Comparison of ENCODE assay signal across 10 cellular contexts in the genomic region with DNA sequence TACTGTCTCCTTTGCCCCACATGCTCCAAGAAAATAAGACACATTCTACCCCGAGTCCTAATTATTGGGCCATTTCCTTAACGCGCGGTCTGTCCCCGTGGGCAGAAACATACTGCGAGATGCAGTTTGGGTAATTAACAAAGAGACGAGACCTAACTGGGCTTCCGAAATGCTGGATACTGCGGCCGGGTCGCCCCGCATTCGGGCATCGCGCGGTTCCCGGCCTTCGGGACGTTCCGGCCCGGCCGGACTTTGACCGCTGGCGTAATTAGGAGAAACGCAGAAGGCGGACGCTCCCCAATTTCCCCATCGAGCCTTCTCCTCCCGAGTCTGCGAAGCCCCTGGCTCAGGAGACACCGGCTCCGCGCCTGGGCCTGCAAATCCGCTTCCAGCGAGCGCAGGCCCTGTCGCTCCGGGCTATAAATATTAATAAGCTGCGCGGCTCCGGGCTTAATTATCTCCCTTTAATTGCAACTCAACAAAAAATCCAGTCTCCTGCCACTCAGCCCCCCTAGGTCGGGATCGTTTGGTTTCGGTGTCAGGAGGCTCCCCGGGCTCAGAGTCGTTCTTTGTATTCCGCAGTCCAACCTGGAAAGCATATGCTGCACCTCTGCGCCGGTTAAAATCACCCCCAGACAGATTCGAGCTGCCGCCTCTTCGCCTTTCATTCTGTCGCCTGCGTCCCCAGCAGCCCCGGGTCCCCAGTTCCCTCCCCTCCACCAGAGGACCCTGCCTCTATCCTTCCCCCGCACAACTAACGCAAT.
DNase-seq lines count a peak whose midpoint lies in the region; ATAC-seq, FAIRE-seq and TF ChIP-seq lines count a peak whose summit lies in the region.
"Had no signal": no experiment of that assay in that cellular context is flagged by ENCODE, and none has a peak within 500 bp of the region (broad histone marks: within the 10 kb centered on the region; RNA-seq: fewer than 3 reads in every experiment).

No MANE protein-coding gene starts in this region.

- 93% methylated on average over 55 of the region's 57 CpGs for whole genome bisulfite sequencing in A549 (ENCODE audit: missing lambda C conversion rate)
- WGBS in ectodermal cell, 2 experiments: 0 to 1% methylated on average over 57 of the region's 57 CpGs

- no peak overlapping the region for H3K9ac ChIP-seq in Karpas-422 (ENCODE audit: low read length)

- H3K4me3 ChIP-seq in A549 (no peak overlapping the region; the same call in 2 of the 3 replicates), ectodermal cell (ENCODE audit: insufficient read depth, low read depth, low read length) (peak overlapping the region; percentile 41), Karpas-422 (ENCODE audit: low read length) (no peak overlapping the region)
- H3K4me3 ChIP-seq: lung had no signal

- DNase-seq in A549 (ENCODE audit: low read depth in 1 of 2, low spot score in 1 of 2) (no peak), nephron progenitor cell (peak; percentile 26), HT-29 (ENCODE audit: low spot score) (no peak), Karpas-422 (no peak), NCI-H82 treated with DMSO at 0.1 percent for 48 hours (lab: John Stamatoyannopoulos, UW; ENCODE audit: unreplicated experiment) (no peak)
- DNase-seq: DND-41 had no signal

- H3K27ac Mint-ChIP-seq in nephron progenitor cell: no peak overlapping the region

- H3K4me2 ChIP-seq in A549 (peak overlapping the region; percentile 87; the same call in 1 of the 3 replicates), Karpas-422 (ENCODE audit: low read depth, low read length, poor library complexity, severe bottlenecking) (no peak overlapping the region)

- peak overlapping the region; percentile 80 for H3K4me3 Mint-ChIP-seq in nephron progenitor cell

- no peaks in the 10 kb centered on the region for H3K79me2 ChIP-seq in Karpas-422 (ENCODE audit: low read length)

- FAIRE-seq in A549 (lab: Jason Lieb, UNC): no peak

- no peak for TF ChIP-seq RAD21 in A549 (conservative IDR thresholded peaks at IDR 0.05 in 1 of 2, IDR thresholded peaks at IDR 0.05 in 1 of 2)

- no peaks in the 10 kb centered on the region for H3K9me2 ChIP-seq in Karpas-422 (replicated peaks; ENCODE audit: insufficient read depth, low read length)

- H3K36me3 Mint-ChIP-seq in nephron progenitor cell (ENCODE audit: low read depth): no peaks in the 10 kb centered on the region

- H3K27me3 ChIP-seq in ectodermal cell (ENCODE audit: control insufficient read depth, insufficient read depth, low read length, poor library complexity, severe bottlenecking): peaks cover 90% of the 10 kb centered on the region
- no peaks in the 10 kb centered on the region for H3K27me3 ChIP-seq in Karpas-422 (ENCODE audit: low read length)

- no peak for TF ChIP-seq CTCF in A549 (IDR thresholded peaks at IDR 0.05)
- no peak for TF ChIP-seq CTCF in nephron progenitor cell (IDR thresholded peaks at IDR 0.05)

- H3K36me3 ChIP-seq in ectodermal cell (ENCODE audit: control insufficient read depth, insufficient read depth, low read length): no peaks in the 10 kb centered on the region
- no peaks in the 10 kb centered on the region for H3K36me3 ChIP-seq in Karpas-422 (ENCODE audit: insufficient read depth, low read length)

- H3K9me3 Mint-ChIP-seq in nephron progenitor cell: no peaks in the 10 kb centered on the region

- H3K27ac ChIP-seq in A549 (no peak overlapping the region), ectodermal cell (ENCODE audit: insufficient read depth, low read depth, low read length, poor library complexity, severe bottlenecking) (no peak overlapping the region), Karpas-422 (ENCODE audit: low read length) (no peak overlapping the region)

- no peaks in the 10 kb centered on the region for H3K9me3 ChIP-seq in A549
- no peaks in the 10 kb centered on the region for H3K9me3 ChIP-seq in ectodermal cell (ENCODE audit: control insufficient read depth, low read length)
- H3K9me3 ChIP-seq in Karpas-422 (ENCODE audit: low read length): no peaks in the 10 kb centered on the region

- CTCF ChIA-PET in A549 (lab: Yijun Ruan, JAX): interaction anchor here (1.4 kb wide), 1 partner anchor 16 kb away, joined by 4 read pairs; no protein-coding TSS in a partner anchor

- TF ChIP-seq POLR2A in A549 (IDR thresholded peaks at IDR 0.05; ENCODE audit: low read length): no peak

- no peaks in the 10 kb centered on the region for H3K4me1 ChIP-seq in A549
- peaks cover 17% of the 10 kb centered on the region for H3K4me1 ChIP-seq in ectodermal cell (ENCODE audit: control insufficient read depth, insufficient read depth, low read length)
- H3K4me1 ChIP-seq in Karpas-422 (ENCODE audit: low read length): no peaks in the 10 kb centered on the region

- peaks cover 59% of the 10 kb centered on the region for H3K27me3 Mint-ChIP-seq in nephron progenitor cell (ENCODE audit: low read depth, poor library complexity)

- ATAC-seq in A549: no peak
- ATAC-seq in HG03280 (IDR thresholded peaks at IDR 0.05; ENCODE audit: unreplicated experiment): peak; percentile 4
- ATAC-seq in HG02885 (IDR thresholded peaks at IDR 0.05; ENCODE audit: poor library complexity, unreplicated experiment): no peak

- POLR2A ChIA-PET in A549 (lab: Yijun Ruan, JAX): no interaction called here

- H3K4me1 Mint-ChIP-seq in nephron progenitor cell: peaks cover 61% of the 10 kb centered on the region

- no peaks in the 10 kb centered on the region for H4K20me1 ChIP-seq in Karpas-422 (ENCODE audit: insufficient read depth, low read depth, low read length)

- H2AFZ ChIP-seq in Karpas-422 (ENCODE audit: low read length): no peak overlapping the region

- TF ChIP-seq EP300 in A549 (IDR thresholded peaks at IDR 0.05): no peak

TF ChIP-seq in A549, 52 proteins besides CTCF, POLR2A, EP300 and RAD21:
- TF ChIP-seq, protein P1, sequence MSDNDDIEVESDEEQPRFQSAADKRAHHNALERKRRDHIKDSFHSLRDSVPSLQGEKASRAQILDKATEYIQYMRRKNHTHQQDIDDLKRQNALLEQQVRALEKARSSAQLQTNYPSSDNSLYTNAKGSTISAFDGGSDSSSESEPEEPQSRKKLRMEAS (IDR thresholded peaks at IDR 0.05): no peak
- no peak for TF ChIP-seq GATA3 (IDR thresholded peaks at IDR 0.05; ENCODE audit: borderline replicate concordance)
- no peak for TF ChIP-seq ZC3H11A (IDR thresholded peaks at IDR 0.05)
- TF ChIP-seq, protein P2, sequence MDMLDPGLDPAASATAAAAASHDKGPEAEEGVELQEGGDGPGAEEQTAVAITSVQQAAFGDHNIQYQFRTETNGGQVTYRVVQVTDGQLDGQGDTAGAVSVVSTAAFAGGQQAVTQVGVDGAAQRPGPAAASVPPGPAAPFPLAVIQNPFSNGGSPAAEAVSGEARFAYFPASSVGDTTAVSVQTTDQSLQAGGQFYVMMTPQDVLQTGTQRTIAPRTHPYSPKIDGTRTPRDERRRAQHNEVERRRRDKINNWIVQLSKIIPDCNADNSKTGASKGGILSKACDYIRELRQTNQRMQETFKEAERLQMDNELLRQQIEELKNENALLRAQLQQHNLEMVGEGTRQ (IDR thresholded peaks at IDR 0.05): no peak
- no peak for TF ChIP-seq PHF8 (IDR thresholded peaks at IDR 0.05; ENCODE audit: borderline replicate concordance, low read depth)
- TF ChIP-seq POLR2AphosphoS2 (conservative IDR thresholded peaks at IDR 0.05; ENCODE audit: low read length): no peak
- no peak for TF ChIP-seq ZNF302 (CRISPR knock-in tag; IDR thresholded peaks at IDR 0.05)
- TF ChIP-seq MAFK (IDR thresholded peaks at IDR 0.05; ENCODE audit: partially characterized antibody): no peak
- TF ChIP-seq TP53 (CRISPR knock-in tag; IDR thresholded peaks at IDR 0.05): no peak
- TF ChIP-seq RCOR1 (IDR thresholded peaks at IDR 0.05; ENCODE audit: low read depth, low read length): no peak
- no peak for TF ChIP-seq CBX2 (IDR thresholded peaks at IDR 0.05; ENCODE audit: borderline replicate concordance, low read depth)
- TF ChIP-seq KDM5A (IDR thresholded peaks at IDR 0.05): no peak
- TF ChIP-seq ZSCAN20 (CRISPR knock-in tag; IDR thresholded peaks at IDR 0.05): no peak
- TF ChIP-seq HOXB5 (CRISPR knock-in tag; IDR thresholded peaks at IDR 0.05): no peak
- TF ChIP-seq RNF2 (IDR thresholded peaks at IDR 0.05; ENCODE audit: borderline replicate concordance, low read depth): no peak
- no peak for TF ChIP-seq MYC (IDR thresholded peaks at IDR 0.05; ENCODE audit: borderline replicate concordance, low read length)
